Comparison of ENCODE assay signal across 19 cellular contexts in the genomic region with DNA sequence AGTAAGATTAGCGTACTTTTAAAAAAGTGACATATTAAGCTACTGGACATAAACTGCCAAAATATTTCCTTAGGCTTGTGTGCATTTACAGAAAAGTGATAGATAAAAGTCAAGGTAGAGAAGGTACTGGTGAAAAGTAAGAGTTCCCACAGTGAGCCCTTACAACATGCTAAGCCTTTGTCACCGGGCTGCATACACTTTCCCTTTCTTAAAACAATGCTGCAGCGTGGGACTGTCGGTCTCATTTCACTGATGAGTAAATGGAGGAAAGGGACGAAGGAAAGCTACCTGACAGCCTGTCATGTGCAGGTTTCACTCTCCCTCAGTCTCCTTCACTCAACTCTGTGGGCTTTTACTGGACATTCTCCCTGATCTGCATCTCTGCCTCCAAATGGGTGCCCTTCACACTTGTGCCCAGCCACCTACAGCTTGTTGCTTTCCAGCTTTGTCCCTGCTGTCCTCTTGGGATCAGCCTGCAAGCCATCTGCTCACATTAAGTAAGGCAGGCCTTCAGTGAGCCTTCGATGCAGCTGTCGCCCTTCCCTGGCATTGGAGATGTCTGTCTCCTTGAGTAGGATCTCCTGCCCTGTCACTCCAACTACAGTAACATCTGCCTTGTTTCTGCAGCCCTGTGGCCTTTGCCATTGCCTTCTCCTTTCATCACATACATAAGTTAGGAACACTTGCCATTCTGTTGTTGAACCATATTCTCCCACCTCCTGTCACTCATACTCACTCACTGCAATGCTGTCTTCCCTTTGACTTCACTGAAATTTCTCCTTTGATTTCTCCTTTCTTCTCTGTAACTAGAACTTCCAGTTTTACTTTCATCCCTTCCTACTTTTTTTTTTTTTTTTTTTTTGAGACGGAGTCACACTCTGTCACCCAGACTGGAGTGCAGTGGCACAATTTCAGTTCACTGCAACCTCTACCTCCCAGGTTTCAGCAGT. TPM values are rescaled to one million over a fixed set of nuclear protein-coding genes. Genes with fewer than 3 reads are reported as not detected.
DNase-seq lines count a peak whose midpoint lies in the region; ATAC-seq and TF ChIP-seq lines count a peak whose summit lies in the region.
"Had no signal": no experiment of that assay in that cellular context is flagged by ENCODE, and none has a peak within 500 bp of the region (broad histone marks: within the 10 kb centered on the region; RNA-seq: fewer than 3 reads in every experiment).

No MANE protein-coding gene starts in this region.

- no peaks in the 10 kb centered on the region for H3K9me3 ChIP-seq in gastrocnemius medialis
- H3K9me3 ChIP-seq: thoracic aorta had no signal

- TF ChIP-seq POLR2A in gastrocnemius medialis (IDR thresholded peaks at IDR 0.05) = no peak

- H3K4me3 ChIP-seq in gastrocnemius medialis = no peak overlapping the region
- H3K4me3 ChIP-seq: thoracic aorta had no signal

- in situ Hi-C loops in gastrocnemius medialis (cut with MboI; ENCODE audit: low sequenced_read_pairs in 4 of 4) = loop anchor here in 1 of 4 donors (10.0 kb wide), 1 partner anchor 178 kb away; the partner anchor contains the start of gene CCT5

- H3K4me1 ChIP-seq in gastrocnemius medialis = peaks cover 7 to 15% of the 10 kb centered on the region in 2 donors

- ATAC-seq in left ventricle myocardium superior = peak; percentile 24
- no peak for ATAC-seq in left cardiac atrium
- peak; percentile 38 to 87 for ATAC-seq in gastrocnemius medialis
- ATAC-seq: right cardiac atrium had no signal

- no peaks in the 10 kb centered on the region for H3K27me3 ChIP-seq in gastrocnemius medialis

- peaks cover 5 to 74% of the 10 kb centered on the region in 2 donors for H3K36me3 ChIP-seq in gastrocnemius medialis

- no peak for TF ChIP-seq CTCF in gastrocnemius medialis (IDR thresholded peaks at IDR 0.05 in 4 of 5, conservative IDR thresholded peaks at IDR 0.05 in 1 of 5)

- DNase-seq in left ventricle myocardium superior (no peak), left cardiac atrium (no peak), NCI-H524 (lab: John Stamatoyannopoulos, UW) (peak; percentile 99 to 100), cerebellar cortex (ENCODE audit: low spot score) (peak; percentile 28), gastrocnemius medialis (peak in 1 of 2 donors; percentile 71), DMS79 (lab: John Stamatoyannopoulos, UW) (no peak), Kasumi-1 (lab: John Stamatoyannopoulos, UW) (no peak), epidermal melanocyte (ENCODE audit: insufficient read length, low spot score) (no peak)
- DNase-seq: central memory CD4-positive, alpha-beta T cell; DMS53; effector memory CD4-positive, alpha-beta T cell; naive B cell; NCI-H1436 treated with DMSO at 0.1 percent for 48 hours; NCI-H446 treated with DMSO at 0.1 percent for 48 hours; PC-3; right cardiac atrium; stimulated activated CD4-positive, alpha-beta T cell treated with anti-CD3 and anti-CD28 coated beads, Interleukin-2, amount 100 ng/mL, for 48 hours had no signal

- intact Hi-C loops in left ventricle myocardium superior (cut with micrococcal nuclease) (no loop called here), left cardiac atrium (cut with DNase I) (no loop called here), gastrocnemius medialis (cut with DNase I; ENCODE audit: low total_unique reads) (no loop called here)

- peak overlapping the region in 3 of 4 donors; percentile 23 to 48 (median 47) for H3K27ac ChIP-seq in gastrocnemius medialis
- H3K27ac ChIP-seq: HL-60, thoracic aorta had no signal

RNA-seq across cellular contexts. Expression of gene ROPN1L, which starts 9.3 kb away (rescaled TPM):
- total RNA-seq in left ventricle myocardium superior (0.20 TPM), left cardiac atrium (1 to 10 TPM in 1 of 2 donors, under 1 TPM in 1; 0.31 to 1.0 TPM), gastrocnemius medialis (under 1 TPM in 1 of 4 donors, not detected in 3; 0.46 TPM)
- total RNA-seq: thoracic aorta had no signal

Comparison
In these comparisons a context has a peak if more than half of its experiments do, and no peak if none do; other contexts are left out.
1. ATAC-seq: peak in left ventricle myocardium superior (single experiment) and gastrocnemius medialis (2 of 2); none in left cardiac atrium (0 of 2).
2. DNase-seq: peak in NCI-H524 (2 of 2) and cerebellar cortex (single experiment); none in left ventricle myocardium superior (single experiment), left cardiac atrium (single experiment), DMS79 (single experiment), Kasumi-1 (0 of 2) and epidermal melanocyte (single experiment).